25 cellular contexts compared by ENCODE assay signal in genomic region chr19:35314858-35315470, GRCh38. TPM values are rescaled to one million over a fixed set of nuclear protein-coding genes. Genes with fewer than 3 reads are reported as not detected.
"Had no signal": no experiment of that assay in that cellular context is flagged by ENCODE, and none has a peak within 500 bp of the region (broad histone marks: within the 10 kb centered on the region; RNA-seq: fewer than 3 reads in every experiment).

No MANE protein-coding gene starts in this region.

- H3K36me3 ChIP-seq: colonic mucosa, right lobe of liver, tibial artery, upper lobe of right lung had no signal

- H3K9me3 Mint-ChIP-seq: natural killer cell treated with Interleukin-12 subunit alpha and Interleukin-12 subunit beta and Interleukin-15 and Interleukin-18, amount 100 ng/mL, for 72 hours; stimulated activated effector memory CD8-positive, alpha-beta T cell treated with anti-CD3 and anti-CD28 coated beads, Interleukin-12 subunit alpha, Interleukin-12 subunit beta, amount 100 ng/mL, for 72 hours; stimulated activated naive CD8-positive, alpha-beta T cell treated with anti-CD3 and anti-CD28 coated beads, Interleukin-15, Interleukin-2, amounts not matched to agents 100 ng/mL and 50 ng/mL, for 24 hours had no signal

- DNase-seq: colonic mucosa; dermis blood vessel endothelial cell; foreskin melanocyte; head of caudate nucleus; kidney; left cardiac atrium; left ventricle myocardium superior; mesenchymal stem cell; midbrain; occipital lobe; psoas muscle; retina; right lobe of liver; stimulated activated CD4-positive, alpha-beta T cell treated with anti-CD3 and anti-CD28 coated beads, Interleukin-4, amount 100 ng/mL, for 1 hour; stimulated activated CD8-positive, alpha-beta memory T cell treated with anti-CD3 and anti-CD28 coated beads, Interleukin-4, amount 100 ng/mL, for 48 hours; tibial artery; upper lobe of right lung had no signal

- H3K9ac ChIP-seq: parathyroid adenoma had no signal

- H3K4me1 ChIP-seq: colonic mucosa, parathyroid adenoma, psoas muscle, right lobe of liver, tibial artery had no signal

- H3K27ac ChIP-seq: colonic mucosa, hepatocyte, parathyroid adenoma, psoas muscle, right lobe of liver, tibial artery, upper lobe of right lung had no signal

- H3K36me3 Mint-ChIP-seq: natural killer cell treated with Interleukin-12 subunit alpha and Interleukin-12 subunit beta and Interleukin-15 and Interleukin-18, amount 100 ng/mL, for 72 hours had no signal

- ATAC-seq: left cardiac atrium; left ventricle myocardium superior; natural killer cell treated with Interleukin-12 subunit alpha and Interleukin-12 subunit beta and Interleukin-15 and Interleukin-18, amount 100 ng/mL, for 72 hours; psoas muscle; right lobe of liver; stimulated activated effector memory CD8-positive, alpha-beta T cell treated with anti-CD3 and anti-CD28 coated beads, Interleukin-12 subunit alpha, Interleukin-12 subunit beta, amount 100 ng/mL, for 72 hours; upper lobe of right lung had no signal

- H3K27ac Mint-ChIP-seq: stimulated activated effector memory CD8-positive, alpha-beta T cell treated with anti-CD3 and anti-CD28 coated beads, Interleukin-12 subunit alpha, Interleukin-12 subunit beta, amount 100 ng/mL, for 72 hours; stimulated activated naive CD8-positive, alpha-beta T cell treated with anti-CD3 and anti-CD28 coated beads, Interleukin-15, Interleukin-2, amounts not matched to agents 100 ng/mL and 50 ng/mL, for 24 hours had no signal

- H3K27me3 Mint-ChIP-seq: stimulated activated naive CD8-positive, alpha-beta T cell treated with anti-CD3 and anti-CD28 coated beads, Interleukin-15, Interleukin-2, amounts not matched to agents 100 ng/mL and 50 ng/mL, for 24 hours had no signal

- H3K9me3 ChIP-seq: colonic mucosa, psoas muscle, right lobe of liver, tibial artery, upper lobe of right lung had no signal

- H3K4me3 ChIP-seq: colonic mucosa, hepatocyte, lung, psoas muscle, right lobe of liver, tibial artery, upper lobe of right lung had no signal

- H3K27me3 ChIP-seq: colonic mucosa, hepatocyte, right lobe of liver, upper lobe of right lung had no signal

- H3K4me2 ChIP-seq: hepatocyte had no signal

- H3K4me3 Mint-ChIP-seq: natural killer cell treated with Interleukin-12 subunit alpha and Interleukin-12 subunit beta and Interleukin-15 and Interleukin-18, amount 100 ng/mL, for 72 hours; stimulated activated effector memory CD8-positive, alpha-beta T cell treated with anti-CD3 and anti-CD28 coated beads, Interleukin-12 subunit alpha, Interleukin-12 subunit beta, amount 100 ng/mL, for 72 hours; stimulated activated naive CD8-positive, alpha-beta T cell treated with anti-CD3 and anti-CD28 coated beads, Interleukin-15, Interleukin-2, amounts not matched to agents 100 ng/mL and 50 ng/mL, for 24 hours had no signal

- FAIRE-seq: kidney had no signal

RNA-seq across cellular contexts. Expression of gene CD22, which starts 14.0 kb away (rescaled TPM):
- total RNA-seq: occipital lobe, temporal lobe had no signal
- polyA plus RNA-seq: hepatocyte had no signal

RNA-seq across cellular contexts. Expression of gene MAG, which starts 23.0 kb away (rescaled TPM):
- total RNA-seq: colonic mucosa, dermis blood vessel endothelial cell, hepatocyte, left cardiac atrium, left ventricle myocardium superior, upper lobe of right lung had no signal
- polyA plus RNA-seq: esophagus had no signal

RNA-seq across cellular contexts. Expression of gene HAMP, which starts 32.6 kb away (rescaled TPM):
- total RNA-seq: colonic mucosa, left ventricle myocardium superior, occipital lobe, temporal lobe had no signal
- polyA plus RNA-seq: psoas muscle had no signal

RNA-seq across cellular contexts. Expression of gene FFAR1, which starts 32.7 kb away (rescaled TPM):
- total RNA-seq: colonic mucosa, dermis blood vessel endothelial cell, hepatocyte, kidney, left cardiac atrium, left ventricle myocardium superior, occipital lobe, psoas muscle, right lobe of liver, temporal lobe, upper lobe of right lung had no signal
- polyA plus RNA-seq: esophagus, hepatocyte, psoas muscle had no signal

RNA-seq across cellular contexts. Expression of gene FFAR3, which starts 43.3 kb away (rescaled TPM):
- total RNA-seq: kidney, left ventricle myocardium superior, occipital lobe, upper lobe of right lung had no signal
- polyA plus RNA-seq: esophagus, hepatocyte had no signal
